ENCODE assay signal across 19 cellular contexts in genomic region chr6:15739353-15739752, GRCh38.
DNase-seq lines count a peak whose midpoint lies in the region; ATAC-seq, FAIRE-seq and TF ChIP-seq lines count a peak whose summit lies in the region.
"Had no signal": no experiment of that assay in that cellular context is flagged by ENCODE, and none has a peak within 500 bp of the region (broad histone marks: within the 10 kb centered on the region; RNA-seq: fewer than 3 reads in every experiment).

No MANE protein-coding gene starts in this region.

- ATAC-seq in GM12878 (no peak), GM19328 (IDR thresholded peaks at IDR 0.05; ENCODE audit: unreplicated experiment) (no peak), left lobe of liver (no peak)
- ATAC-seq: A549 had no signal

- H2AFZ ChIP-seq in GM12878 (ENCODE audit: control insufficient read depth, low read depth, low read length) (no peak overlapping the region), neural progenitor cell (replicated peaks) (peak overlapping the region; percentile 5)

- H3F3A ChIP-seq in neural progenitor cell (ENCODE audit: low read depth) = peaks cover 22% of the 10 kb centered on the region

- RAD21 ChIA-PET in GM12878 (lab: Charles Lee; ENCODE audit: unreplicated experiment) = no interaction called here

- SMC1A ChIA-PET in GM12878 (lab: Charles Lee; ENCODE audit: uncharacterized antibody, unreplicated experiment) = interaction anchor here (1.0 kb wide), 1 partner anchor 46 kb away, joined by 3 read pairs; no protein-coding TSS in a partner anchor

- H3K9me3 Mint-ChIP-seq in endodermal cell = peaks cover 7% of the 10 kb centered on the region
- H3K9me3 Mint-ChIP-seq in neural progenitor cell = peaks cover 11% of the 10 kb centered on the region
- no peaks in the 10 kb centered on the region for H3K9me3 Mint-ChIP-seq in activated T-cell treated with anti-CD3 and anti-CD28 coated beads, Interleukin-2, amount 50 U/mL, for 24 hours
- H3K9me3 Mint-ChIP-seq: CD4-positive, alpha-beta T cell had no signal

- H3K4me3 ChIP-seq in GM12878 (no peak overlapping the region), endodermal cell (ENCODE audit: low read length) (no peak overlapping the region), neural progenitor cell (peak overlapping the region; percentile 18)
- H3K4me3 ChIP-seq: A549 had no signal

- H3K27me3 ChIP-seq in GM12878 (replicated peaks in 1 of 2; ENCODE audit: control insufficient read depth in 2 of 2, insufficient read depth in 2 of 2, low read length in 1 of 2) (no peaks in the 10 kb centered on the region), endodermal cell (ENCODE audit: control insufficient read depth, insufficient read depth, low read length, poor library complexity, severe bottlenecking) (no peaks in the 10 kb centered on the region), neural progenitor cell (no peaks in the 10 kb centered on the region)

- no peaks in the 10 kb centered on the region for H3K36me3 Mint-ChIP-seq in endodermal cell (ENCODE audit: low read depth)
- no peaks in the 10 kb centered on the region for H3K36me3 Mint-ChIP-seq in neural progenitor cell
- H3K36me3 Mint-ChIP-seq in activated T-cell treated with anti-CD3 and anti-CD28 coated beads, Interleukin-2, amount 50 U/mL, for 24 hours (ENCODE audit: low read depth) = no peaks in the 10 kb centered on the region

- in situ Hi-C loops in GM12878 (cut with MboI) = no loop called here

- H3K9ac ChIP-seq in GM12878 (ENCODE audit: control insufficient read depth, insufficient read depth, low read length) (no peak overlapping the region), endodermal cell (ENCODE audit: extremely low read depth, low read length, poor library complexity, severe bottlenecking) (no peak overlapping the region), neural progenitor cell (no peak overlapping the region)

- H3K9me3 ChIP-seq in GM12878 (replicated peaks; ENCODE audit: control insufficient read depth, insufficient read depth, low read length) = no peaks in the 10 kb centered on the region
- no peaks in the 10 kb centered on the region for H3K9me3 ChIP-seq in endodermal cell (ENCODE audit: control insufficient read depth, low read length)
- H3K9me3 ChIP-seq in neural progenitor cell (ENCODE audit: low read depth) = no peaks in the 10 kb centered on the region
- H3K9me3 ChIP-seq: A549, Caco-2 had no signal

- H3K27ac Mint-ChIP-seq in endodermal cell = no peak overlapping the region
- peak overlapping the region; percentile 98 for H3K27ac Mint-ChIP-seq in neural progenitor cell
- no peak overlapping the region for H3K27ac Mint-ChIP-seq in activated T-cell treated with anti-CD3 and anti-CD28 coated beads, Interleukin-2, amount 50 U/mL, for 24 hours
- H3K27ac Mint-ChIP-seq: CD4-positive, alpha-beta T cell had no signal

- POLR2A ChIA-PET in GM12878 (lab: Charles Lee) = no interaction called here

- H3K4me1 ChIP-seq in GM12878 (ENCODE audit: control insufficient read depth, insufficient read depth, low read length) = peaks cover 4% of the 10 kb centered on the region; the same call in 1 of the 2 replicates
- H3K4me1 ChIP-seq in endodermal cell (ENCODE audit: control insufficient read depth, insufficient read depth, low read length) = no peaks in the 10 kb centered on the region
- H3K4me1 ChIP-seq in neural progenitor cell = peaks cover 18% of the 10 kb centered on the region
- H3K4me1 ChIP-seq: A549, Caco-2 had no signal

- H3K79me2 ChIP-seq in GM12878 (ENCODE audit: control insufficient read depth, insufficient read depth, low read length) = no peaks in the 10 kb centered on the region
- H3K79me2 ChIP-seq in neural progenitor cell (ENCODE audit: low read depth) = no peaks in the 10 kb centered on the region

- no peak overlapping the region for H3K4me2 ChIP-seq in GM12878 (ENCODE audit: control insufficient read depth, insufficient read depth)
- peak overlapping the region; percentile 62 for H3K4me2 ChIP-seq in neural progenitor cell
- H3K4me2 ChIP-seq: A549 had no signal

- 38% methylated on average over 2 of the region's 2 CpGs for WGBS in GM12878 (ENCODE audit: insufficient coverage, insufficient replicate concordance, low lambda C conversion rate, missing lambda C conversion rate)
- 65% methylated on average over 2 of the region's 2 CpGs; no CpG with 5 or more reads in 1 of the 2 experiments for WGBS in endodermal cell (ENCODE audit: insufficient coverage in 1 of 2, insufficient read length in 1 of 2), 2 experiments

- no peak for TF ChIP-seq RAD21 in GM12878 (IDR thresholded peaks at IDR 0.05; ENCODE audit: insufficient read depth, low read depth, low read length)

- H3K4me3 Mint-ChIP-seq in endodermal cell (no peak overlapping the region), neural progenitor cell (no peak overlapping the region)
- H3K4me3 Mint-ChIP-seq in activated T-cell treated with anti-CD3 and anti-CD28 coated beads, Interleukin-2, amount 50 U/mL, for 24 hours = no peak overlapping the region
- H3K4me3 Mint-ChIP-seq: CD4-positive, alpha-beta T cell had no signal

- TF ChIP-seq POLR2A in GM12878 (IDR thresholded peaks at IDR 0.05; ENCODE audit: low read depth, low read length) = no peak

- no peaks in the 10 kb centered on the region for H3K36me3 ChIP-seq in GM12878 (ENCODE audit: control insufficient read depth in 2 of 2, insufficient read depth in 2 of 2, low read length in 1 of 2)
- no peaks in the 10 kb centered on the region for H3K36me3 ChIP-seq in endodermal cell (ENCODE audit: control insufficient read depth, insufficient read depth, low read length)
- H3K36me3 ChIP-seq in neural progenitor cell = no peaks in the 10 kb centered on the region

- intact Hi-C loops in GM12878 (cut with micrococcal nuclease; ENCODE audit: unreplicated experiment) = no loop called here

- H3K4me1 Mint-ChIP-seq in endodermal cell (peaks cover 14% of the 10 kb centered on the region), neural progenitor cell (peaks cover 34% of the 10 kb centered on the region)
- H3K4me1 Mint-ChIP-seq in activated T-cell treated with anti-CD3 and anti-CD28 coated beads, Interleukin-2, amount 50 U/mL, for 24 hours (ENCODE audit: low read depth) = peaks cover 25% of the 10 kb centered on the region

- no peaks in the 10 kb centered on the region for H4K20me1 ChIP-seq in GM12878 (ENCODE audit: control insufficient read depth, insufficient read depth)
- no peaks in the 10 kb centered on the region for H4K20me1 ChIP-seq in neural progenitor cell (ENCODE audit: low read depth)

- no peak for DNase-seq in GM12878 (ENCODE audit: low read depth, low spot score)
- no peak for DNase-seq in endodermal cell
- peak; percentile 53 for DNase-seq in neural progenitor cell (ENCODE audit: low spot score)
- DNase-seq in left lobe of liver (ENCODE audit: low spot score) = no peak
- DNase-seq in activated T-cell treated with anti-CD3 and anti-CD28 coated beads, Interleukin-2, amount 50 U/mL, for 24 hours = no peak
- DNase-seq: AML-193; Caco-2; CD4-positive, alpha-beta T cell; DMS79; GDM1; HCEC 1CT; IMR-90; KBM-7 had no signal

- no peak for FAIRE-seq in GM12878 (lab: Jason Lieb, UNC)
- FAIRE-seq: A549, D721Med, H54, HTR-8/SVneo had no signal

- TF ChIP-seq CTCF in GM12878 (IDR thresholded peaks at IDR 0.05 in 2 of 3, conservative IDR thresholded peaks at IDR 0.05 in 1 of 3; ENCODE audit: control insufficient read depth in 2 of 3, extremely low read depth in 1 of 3, insufficient read depth in 1 of 3, low read depth in 3 of 3, low read length in 3 of 3) (no peak), endodermal cell (conservative IDR thresholded peaks at IDR 0.05) (no peak), neural progenitor cell (IDR thresholded peaks at IDR 0.05) (no peak)

- H3K27ac ChIP-seq in GM12878 (ENCODE audit: control insufficient read depth, insufficient read depth) (no peak overlapping the region), endodermal cell (ENCODE audit: low read depth, low read length) (peak overlapping the region; percentile 63), neural progenitor cell (peak overlapping the region; percentile 76)
- H3K27ac ChIP-seq: A549, C4-2B had no signal

- CTCF ChIA-PET in GM12878 (lab: Yijun Ruan, JAX) = interaction anchor here (1.1 kb wide), 1 partner anchor 9 kb away, joined by 3 read pairs; no protein-coding TSS in a partner anchor

- no peak for TF ChIP-seq EP300 in GM12878 (IDR thresholded peaks at IDR 0.05; ENCODE audit: borderline replicate concordance in 1 of 2, control insufficient read depth in 1 of 2, low read depth in 2 of 2, low read length in 2 of 2)

- no peaks in the 10 kb centered on the region for H3K27me3 Mint-ChIP-seq in endodermal cell (ENCODE audit: insufficient read depth)
- peaks cover 8% of the 10 kb centered on the region for H3K27me3 Mint-ChIP-seq in neural progenitor cell (ENCODE audit: insufficient read depth, low read depth)
- H3K27me3 Mint-ChIP-seq in activated T-cell treated with anti-CD3 and anti-CD28 coated beads, Interleukin-2, amount 50 U/mL, for 24 hours = peaks cover 4% of the 10 kb centered on the region
- H3K27me3 Mint-ChIP-seq: CD4-positive, alpha-beta T cell had no signal

- no TSS peak for BruUV-seq in GM12878 (replicated peaks; lab: Mats Ljungman, UMichigan)

TF ChIP-seq in GM12878, 131 proteins besides CTCF, POLR2A, EP300 and RAD21 (continues in another document):
- TF ChIP-seq CREM (IDR thresholded peaks at IDR 0.05; ENCODE audit: low read depth) = no peak
- TF ChIP-seq CBFB (IDR thresholded peaks at IDR 0.05; ENCODE audit: low read depth) = no peak
- no peak for TF ChIP-seq MAX (IDR thresholded peaks at IDR 0.05; ENCODE audit: low read depth, low read length)
- no peak for TF ChIP-seq USF1 (IDR thresholded peaks at IDR 0.05; ENCODE audit: borderline replicate concordance, extremely low read length, insufficient read depth, low read depth, low read length)
- no peak for TF ChIP-seq PML (IDR thresholded peaks at IDR 0.05; ENCODE audit: low read length)
